Comparison of ENCODE assay signal across 1 cellular context in genomic region chr9:80359941-80360881, GRCh38.
TF ChIP-seq lines count a peak whose summit lies in the region.

No MANE protein-coding gene starts in this region.

TF ChIP-seq in GM23338, 12 proteins besides CTCF, POLR2A, EP300 and RAD21 (continued from another document):
- TF ChIP-seq ZNF462 (CRISPR knock-in tag; IDR thresholded peaks at IDR 0.05) = no peak
- no peak for TF ChIP-seq JUNB (IDR thresholded peaks at IDR 0.05; ENCODE audit: unreplicated experiment)
- TF ChIP-seq ZNF331 (CRISPR knock-in tag; IDR thresholded peaks at IDR 0.05; ENCODE audit: low read depth) = no peak
- TF ChIP-seq EZH2phosphoT487 (IDR thresholded peaks at IDR 0.05; ENCODE audit: unreplicated experiment) = no peak
- no peak for TF ChIP-seq STAT1 (IDR thresholded peaks at IDR 0.05; ENCODE audit: unreplicated experiment)
- TF ChIP-seq ZNF114 (CRISPR knock-in tag; IDR thresholded peaks at IDR 0.05) = no peak
- no peak for TF ChIP-seq CREB1 (CRISPR knock-in tag; IDR thresholded peaks at IDR 0.05; ENCODE audit: low read depth)
- TF ChIP-seq ETS1 (IDR thresholded peaks at IDR 0.05) = no peak
- no peak for TF ChIP-seq POLR2AphosphoS5 (IDR thresholded peaks at IDR 0.05; ENCODE audit: low read depth)
